In genomic region chr7:74290590-74290950, GRCh38 we compare ENCODE assay signal across 1 cellular context.
TF ChIP-seq lines count a peak whose summit lies in the region.

No MANE protein-coding gene starts in this region.

TF ChIP-seq in A549, 52 proteins besides CTCF, POLR2A, EP300 and RAD21 (continued from another document):
- no peak for TF ChIP-seq ZFP36 (IDR thresholded peaks at IDR 0.05; ENCODE audit: borderline replicate concordance, partially characterized antibody)
- no peak for TF ChIP-seq EHF (CRISPR knock-in tag; IDR thresholded peaks at IDR 0.05)
- TF ChIP-seq MAX (IDR thresholded peaks at IDR 0.05): no peak
- TF ChIP-seq POLR2AphosphoS2 (conservative IDR thresholded peaks at IDR 0.05; ENCODE audit: low read length): no peak
- TF ChIP-seq TP53 (CRISPR knock-in tag; IDR thresholded peaks at IDR 0.05): no peak
- no peak for TF ChIP-seq FOXS1 (CRISPR knock-in tag; IDR thresholded peaks at IDR 0.05)
- TF ChIP-seq MYC (IDR thresholded peaks at IDR 0.05; ENCODE audit: borderline replicate concordance, low read length): no peak
- no peak for TF ChIP-seq RFX5 (IDR thresholded peaks at IDR 0.05)
- TF ChIP-seq RNF2 (IDR thresholded peaks at IDR 0.05; ENCODE audit: borderline replicate concordance, low read depth): no peak
- TF ChIP-seq HMGXB4 (CRISPR knock-in tag; IDR thresholded peaks at IDR 0.05; ENCODE audit: borderline replicate concordance): no peak
- no peak for TF ChIP-seq GATA3 (IDR thresholded peaks at IDR 0.05; ENCODE audit: borderline replicate concordance)
